ENCODE assay signal across 19 cellular contexts in the genomic region with DNA sequence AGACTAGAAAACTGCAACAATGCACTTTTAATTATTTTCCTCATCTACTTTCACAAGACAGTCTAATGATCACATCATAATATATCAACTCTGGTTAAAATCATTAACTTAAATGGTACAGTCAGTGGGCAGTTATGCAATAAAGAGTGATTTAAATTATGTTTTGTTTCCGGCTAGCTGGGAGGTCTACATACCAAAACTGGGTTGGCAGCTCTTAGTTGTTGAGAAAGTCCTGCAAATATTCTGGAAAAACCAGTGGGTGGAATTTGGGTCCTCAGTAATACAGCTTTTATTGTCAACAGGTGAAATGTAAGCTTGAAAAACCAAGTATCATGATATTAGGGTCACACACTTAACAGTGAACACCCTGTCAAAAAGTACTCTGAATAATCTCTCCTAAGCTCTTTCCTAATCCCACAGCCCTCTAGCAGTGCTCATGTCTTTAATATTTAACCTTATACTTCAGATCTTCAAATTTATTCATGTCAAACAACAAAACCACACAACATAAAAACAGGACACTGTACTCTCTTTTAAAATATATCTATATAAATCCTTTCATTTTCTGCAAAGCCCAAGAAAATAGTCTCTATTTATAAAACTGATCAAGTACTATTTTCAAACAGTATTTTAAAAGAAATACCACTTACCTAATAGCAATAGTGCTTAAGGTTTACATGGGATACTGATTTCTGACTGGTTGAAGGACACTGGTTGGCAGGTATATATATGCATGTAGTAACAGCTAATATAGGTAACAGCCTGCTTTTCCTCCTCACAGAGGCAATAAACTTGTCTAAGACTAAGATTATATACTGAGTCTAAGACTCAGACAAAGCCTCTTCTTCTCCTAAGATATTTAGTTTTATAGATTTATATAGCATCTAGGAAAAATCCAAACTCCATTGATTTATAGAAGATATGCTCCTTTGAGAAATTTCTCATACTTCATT.
A peak's percentile ranks its signal among the peaks of the same experiment; 100 is the strongest.
DNase-seq lines count a peak whose midpoint lies in the region; ATAC-seq and TF ChIP-seq lines count a peak whose summit lies in the region.
"Had no signal": no experiment of that assay in that cellular context is flagged by ENCODE, and none has a peak within 500 bp of the region (broad histone marks: within the 10 kb centered on the region; RNA-seq: fewer than 3 reads in every experiment).

No MANE protein-coding gene starts in this region.

- H3K9me2 ChIP-seq in GM23248 (ENCODE audit: insufficient read depth) = no peaks in the 10 kb centered on the region

- H3K79me2 ChIP-seq in GM23248 (ENCODE audit: insufficient read depth) = no peaks in the 10 kb centered on the region

- H3K36me3 Mint-ChIP-seq in T-helper 17 cell (ENCODE audit: low read depth) = no peaks in the 10 kb centered on the region

- H3K27ac Mint-ChIP-seq in T-helper 17 cell = no peak overlapping the region
- H3K27ac Mint-ChIP-seq: activated T-cell treated with anti-CD3 and anti-CD28 coated beads, Interleukin-2, amount 50 U/mL, for 72 hours had no signal

- H3K9ac ChIP-seq in GM23248 = no peak overlapping the region
- H3K9ac ChIP-seq: BLaER1 treated with 17β-estradiol and CSF1 and Interleukin-3, amounts not matched to agents 10 nM and 100 nM; KMS-11 had no signal

- H3F3A ChIP-seq in GM23248 (ENCODE audit: insufficient read depth) = peaks cover 15% of the 10 kb centered on the region

- H3K4me3 Mint-ChIP-seq in T-helper 17 cell = no peak overlapping the region
- H3K4me3 Mint-ChIP-seq: activated T-cell treated with anti-CD3 and anti-CD28 coated beads, Interleukin-2, amount 50 U/mL, for 72 hours had no signal

- no peaks in the 10 kb centered on the region for H3K27me3 ChIP-seq in GM23248 (replicated peaks; ENCODE audit: insufficient read depth)
- H3K27me3 ChIP-seq: BLaER1 treated with 17β-estradiol and CSF1 and Interleukin-3, amounts not matched to agents 10 nM and 100 nM had no signal

- H3K36me3 ChIP-seq in GM23248 (ENCODE audit: low read depth) = no peaks in the 10 kb centered on the region
- H3K36me3 ChIP-seq: BLaER1 treated with 17β-estradiol and CSF1 and Interleukin-3, amounts not matched to agents 10 nM and 100 nM had no signal

- no peak overlapping the region for H2AFZ ChIP-seq in GM23248

- peaks cover 31% of the 10 kb centered on the region for H3K27me3 Mint-ChIP-seq in T-helper 17 cell

- in situ Hi-C loops in GM23248 (cut with MboI) = loop anchor here (10.0 kb wide), 1 partner anchor 58 kb away; no protein-coding TSS in a partner anchor

- H3K4me1 ChIP-seq in GM23248 (ENCODE audit: insufficient read depth) = peaks cover 12% of the 10 kb centered on the region
- H3K4me1 ChIP-seq: BLaER1 treated with 17β-estradiol and CSF1 and Interleukin-3, amounts not matched to agents 10 nM and 100 nM had no signal

- H3K27ac ChIP-seq in GM23248 = no peak overlapping the region
- H3K27ac ChIP-seq: BLaER1 treated with 17β-estradiol and CSF1 and Interleukin-3, amounts not matched to agents 10 nM and 100 nM; KMS-11 had no signal

- peaks cover 2% of the 10 kb centered on the region for H3K4me1 Mint-ChIP-seq in T-helper 17 cell

- H4K20me1 ChIP-seq in GM23248 (ENCODE audit: insufficient read depth) = no peaks in the 10 kb centered on the region
- H4K20me1 ChIP-seq: BLaER1 treated with 17β-estradiol and CSF1 and Interleukin-3, amounts not matched to agents 10 nM and 100 nM had no signal

- 9 to 23% methylated on average over 1 of the region's 1 CpG for WGBS in GM23248 (ENCODE audit: low coverage in 1 of 2, low lambda C conversion rate in 2 of 2, missing lambda C conversion rate in 2 of 2), 2 experiments

- DNase-seq in GM23248 = peak; percentile 52
- DNase-seq in astrocyte of the hippocampus (ENCODE audit: low read depth, low spot score) = peak; percentile 28
- DNase-seq in fibroblast of the aortic adventitia (ENCODE audit: low read depth) = peak; percentile 34
- peak; percentile 98 for DNase-seq in renal cortical epithelial cell (ENCODE audit: low read depth)
- DNase-seq in NCI-H146 (lab: John Stamatoyannopoulos, UW) = no peak
- DNase-seq in medulla oblongata (ENCODE audit: extremely low spot score) = no peak
- no peak for DNase-seq in T-helper 17 cell
- DNase-seq: activated T-cell treated with anti-CD3 and anti-CD28 coated beads, Interleukin-2, amount 50 U/mL, for 72 hours; amygdala; dermis blood vessel endothelial cell; DMS79 treated with DMSO at 0.1 percent for 48 hours; foreskin melanocyte; NCI-H1436 treated with DMSO at 0.1 percent for 48 hours; NCI-H510A treated with DMSO at 0.1 percent for 48 hours; occipital lobe; stimulated activated CD4-positive, alpha-beta T cell treated with anti-CD3 and anti-CD28 coated beads, Interleukin-12 subunit alpha, Interleukin-12 subunit beta, amount 100 ng/mL, for 4 hours had no signal

- H3K4me3 ChIP-seq in GM23248 (no peak overlapping the region), fibroblast of the aortic adventitia (ENCODE audit: low read depth, low read length) (no peak overlapping the region)
- H3K4me3 ChIP-seq: BLaER1 treated with 17β-estradiol and CSF1 and Interleukin-3, amounts not matched to agents 10 nM and 100 nM had no signal

- H3K4me2 ChIP-seq in GM23248 (ENCODE audit: unreplicated experiment) = peak overlapping the region; percentile 5
- H3K4me2 ChIP-seq: BLaER1 treated with 17β-estradiol and CSF1 and Interleukin-3, amounts not matched to agents 10 nM and 100 nM; KMS-11 had no signal

- H3K9me3 ChIP-seq in GM23248 (ENCODE audit: low read depth) (no peaks in the 10 kb centered on the region), T-helper 17 cell (ENCODE audit: control insufficient read depth, low read length, poor library complexity, severe bottlenecking) (no peaks in the 10 kb centered on the region)
- H3K9me3 ChIP-seq: BLaER1 treated with 17β-estradiol and CSF1 and Interleukin-3, amounts not matched to agents 10 nM and 100 nM had no signal

- no peak for ATAC-seq in GM18517 (IDR thresholded peaks at IDR 0.05; ENCODE audit: unreplicated experiment)
- ATAC-seq in T-helper 17 cell = no peak
- ATAC-seq: activated T-cell treated with anti-CD3 and anti-CD28 coated beads, Interleukin-2, amount 50 U/mL, for 72 hours had no signal

- TF ChIP-seq CTCF in fibroblast of the aortic adventitia (IDR thresholded peaks at IDR 0.05; ENCODE audit: insufficient read depth, low read length) = no peak

Comparison
In these comparisons a context has a peak if more than half of its experiments do, and no peak if none do; other contexts are left out.
1. DNase-seq: peak in GM23248 (single experiment), astrocyte of the hippocampus (single experiment), fibroblast of the aortic adventitia (single experiment) and renal cortical epithelial cell (single experiment); none in NCI-H146 (single experiment), medulla oblongata (single experiment) and T-helper 17 cell (0 of 3).